ENCODE assay signal across 8 cellular contexts in the genomic region with DNA sequence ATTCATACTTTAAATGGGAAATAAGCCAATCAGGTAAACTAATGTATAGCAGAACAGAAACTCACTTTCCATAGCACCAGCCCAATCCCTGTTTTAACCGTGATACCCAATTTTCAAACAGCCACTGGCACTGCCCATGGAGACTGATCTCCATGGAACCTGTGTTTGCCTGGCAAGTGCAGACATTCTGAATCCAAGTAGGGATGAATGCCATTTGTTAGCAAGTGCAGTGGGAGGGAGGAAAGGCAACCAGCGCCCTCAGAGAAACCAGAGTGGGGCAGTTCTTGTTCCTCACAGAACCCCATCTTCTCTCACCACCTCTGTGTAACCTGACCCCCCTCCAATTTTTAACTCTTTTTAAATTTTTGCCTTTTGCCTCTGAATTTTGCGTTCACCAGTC.
"Had no signal": no experiment of that assay in that cellular context is flagged by ENCODE, and none has a peak within 500 bp of the region (broad histone marks: within the 10 kb centered on the region; RNA-seq: fewer than 3 reads in every experiment).

No MANE protein-coding gene starts in this region.

- H3K4me3 Mint-ChIP-seq: GM23338, H9, HFFc6 had no signal

- H3K27ac Mint-ChIP-seq: GM23338, HFFc6 had no signal

- ATAC-seq: GM23338, HCT116 had no signal

- DNase-seq: GM23248, GOT3, H7, H9, HCEC 1CT, HFFc6 had no signal
